In genomic region chr14:23076785-23077408, GRCh38 we compare ENCODE assay signal across 10 cellular contexts. TPM values are rescaled to one million over a fixed set of nuclear protein-coding genes. Genes with fewer than 3 reads are reported as not detected.
DNase-seq lines count a peak whose midpoint lies in the region; ATAC-seq and TF ChIP-seq lines count a peak whose summit lies in the region.
"Had no signal": no experiment of that assay in that cellular context is flagged by ENCODE, and none has a peak within 500 bp of the region (broad histone marks: within the 10 kb centered on the region; RNA-seq: fewer than 3 reads in every experiment).

No MANE protein-coding gene starts in this region.

- H3K4me1 Mint-ChIP-seq in stimulated activated memory B cell treated with anti-CD40 and anti-IgM and Interleukin-4, amounts not matched to agents 10 μg/mL and 1 μg/mL and 100 μg/mL, for 72 hours = peaks cover 13% of the 10 kb centered on the region

- no peak overlapping the region for H3K4me2 ChIP-seq in osteoblast (ENCODE audit: insufficient read depth, low read length)

- no peaks in the 10 kb centered on the region for H3K9me3 ChIP-seq in osteoblast (ENCODE audit: low read depth, low read length)

- H3K27ac Mint-ChIP-seq in stimulated activated memory B cell treated with anti-CD40 and anti-IgM and Interleukin-4, amounts not matched to agents 10 μg/mL and 1 μg/mL and 100 μg/mL, for 72 hours = no peak overlapping the region

- DNase-seq in EH (ENCODE audit: low read depth) (peak; percentile 55), LHCN-M2 (ENCODE audit: low read depth) (peak; percentile 43), dermis blood vessel endothelial cell (peak; percentile 70), osteoblast (ENCODE audit: insufficient read length, low spot score, missing footprints) (peak; percentile 46), NCI-H146 (lab: John Stamatoyannopoulos, UW) (no peak), COLO668 (lab: John Stamatoyannopoulos, UW; ENCODE audit: unreplicated experiment) (no peak), NOMO-1 treated with dmso at 0.1 percent for 144 hours (lab: John Stamatoyannopoulos, UW; ENCODE audit: unreplicated experiment) (no peak)
- DNase-seq: activated T-cell treated with anti-CD3 and anti-CD28 coated beads, Interleukin-2, amount 50 U/mL, for 1 hour had no signal

- peaks cover 1% of the 10 kb centered on the region for H4K20me1 ChIP-seq in osteoblast (ENCODE audit: insufficient read depth, low read length)

- H3K9me3 Mint-ChIP-seq in stimulated activated memory B cell treated with anti-CD40 and anti-IgM and Interleukin-4, amounts not matched to agents 10 μg/mL and 1 μg/mL and 100 μg/mL, for 72 hours = no peaks in the 10 kb centered on the region

- H3K36me3 ChIP-seq in osteoblast (ENCODE audit: insufficient read depth, low read length) = peaks cover 82% of the 10 kb centered on the region

- peak; percentile 72 for TF ChIP-seq CTCF in osteoblast (IDR thresholded peaks at IDR 0.05; ENCODE audit: extremely low read depth, low read depth, low read length)

- H3K4me1 ChIP-seq in osteoblast (ENCODE audit: insufficient read depth, low read length) = peaks cover 54% of the 10 kb centered on the region

- no peak overlapping the region for H3K4me3 Mint-ChIP-seq in stimulated activated memory B cell treated with anti-CD40 and anti-IgM and Interleukin-4, amounts not matched to agents 10 μg/mL and 1 μg/mL and 100 μg/mL, for 72 hours

- no peak for ATAC-seq in stimulated activated memory B cell treated with anti-CD40 and anti-IgM and Interleukin-4, amounts not matched to agents 10 μg/mL and 1 μg/mL and 100 μg/mL, for 72 hours

- H3K36me3 Mint-ChIP-seq in stimulated activated memory B cell treated with anti-CD40 and anti-IgM and Interleukin-4, amounts not matched to agents 10 μg/mL and 1 μg/mL and 100 μg/mL, for 72 hours = peaks cover 40% of the 10 kb centered on the region

- H3K27me3 ChIP-seq in osteoblast (ENCODE audit: insufficient read depth, low read length) = no peaks in the 10 kb centered on the region

- peak overlapping the region; percentile 90 for H3K27ac ChIP-seq in osteoblast (ENCODE audit: low read depth, low read length)

- H3K4me3 ChIP-seq in osteoblast (ENCODE audit: insufficient read depth, low read length) = no peak overlapping the region

- no peaks in the 10 kb centered on the region for H3K27me3 Mint-ChIP-seq in stimulated activated memory B cell treated with anti-CD40 and anti-IgM and Interleukin-4, amounts not matched to agents 10 μg/mL and 1 μg/mL and 100 μg/mL, for 72 hours

- no peak overlapping the region for H2AFZ ChIP-seq in osteoblast (ENCODE audit: low read length)

- H3K79me2 ChIP-seq in osteoblast (ENCODE audit: insufficient read depth, low read length) = peaks cover 43% of the 10 kb centered on the region

RNA-seq across cellular contexts. Expression of gene ACIN1, which starts 18.0 kb away (rescaled TPM):
- 78.7 and 106 TPM in 2 replicates for total RNA-seq in LHCN-M2 (2014; rRNA removed)
- 78.8 TPM for polyA plus RNA-seq in LHCN-M2 (2012)
- 65.2 and 76.2 TPM in 2 replicates for total RNA-seq in dermis blood vessel endothelial cell
- 90.5 and 103 TPM in 2 replicates for total RNA-seq in osteoblast

RNA-seq across cellular contexts. Expression of gene C14orf119, which starts 18.4 kb away (rescaled TPM):
- 41.9 and 47.0 TPM in 2 replicates for total RNA-seq in LHCN-M2 (2014; rRNA removed)
- polyA plus RNA-seq in LHCN-M2 (2012) = 88.5 TPM
- total RNA-seq in dermis blood vessel endothelial cell = 43.0 and 52.2 TPM in 2 replicates
- total RNA-seq in osteoblast = 41.5 and 43.1 TPM in 2 replicates

RNA-seq across cellular contexts. Expression of gene CDH24, which starts 19.6 kb away (rescaled TPM):
- total RNA-seq in LHCN-M2 (2014; rRNA removed) (10.4 and 11.0 TPM in 2 replicates), dermis blood vessel endothelial cell (7.5 and 16.3 TPM in 2 replicates), osteoblast (3.3 and 3.5 TPM in 2 replicates)
- polyA plus RNA-seq in LHCN-M2 (2012) = 8.0 TPM

RNA-seq across cellular contexts. Expression of gene CIROP, which starts 27.9 kb away (rescaled TPM):
- total RNA-seq in LHCN-M2 (2014; rRNA removed) = not detected in 2 replicates
- 0.02 TPM for polyA plus RNA-seq in LHCN-M2 (2012)
- total RNA-seq in dermis blood vessel endothelial cell = not detected in 2 replicates
- total RNA-seq in osteoblast = under 0.01 TPM in 1 of 2 replicates, not detected in the other
- total RNA-seq: skeletal muscle tissue had no signal

RNA-seq across cellular contexts. Expression of gene PSMB11, which starts 34.9 kb away (rescaled TPM):
- not detected in 2 replicates for total RNA-seq in LHCN-M2 (2014; rRNA removed)
- not detected for polyA plus RNA-seq in LHCN-M2 (2012)
- not detected in 2 replicates for total RNA-seq in dermis blood vessel endothelial cell
- total RNA-seq in osteoblast = not detected in 2 replicates
- total RNA-seq: skeletal muscle tissue had no signal

Comparison
In these comparisons a context has a peak if more than half of its experiments do, and no peak if none do; other contexts are left out.
1. DNase-seq: peak in EH (single experiment), LHCN-M2 (single experiment), dermis blood vessel endothelial cell (single experiment) and osteoblast (single experiment); none in NCI-H146 (single experiment), COLO668 (single experiment) and NOMO-1 treated with dmso at 0.1 percent for 144 hours (single experiment).